Comparison of ENCODE assay signal across 9 cellular contexts in the genomic region with DNA sequence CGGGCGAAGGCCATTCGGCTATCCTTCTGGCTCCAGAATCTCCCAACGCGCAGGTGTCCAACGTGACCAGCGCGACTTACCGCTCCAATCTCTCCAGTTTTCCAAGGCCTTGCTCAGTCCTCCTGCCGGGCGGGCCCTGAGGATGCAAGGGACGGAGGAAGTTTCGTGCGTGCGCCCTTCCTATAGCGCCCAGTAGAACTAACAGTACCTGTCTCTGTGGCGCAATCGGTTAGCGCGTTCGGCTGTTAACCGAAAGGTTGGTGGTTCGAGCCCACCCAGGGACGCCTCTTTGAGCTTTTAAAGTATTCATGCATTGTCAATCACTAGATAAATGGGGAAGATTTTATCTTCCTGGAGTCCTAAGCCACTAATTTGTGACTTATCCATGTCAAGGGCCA. TPM values are rescaled to one million over a fixed set of nuclear protein-coding genes. Genes with fewer than 3 reads are reported as not detected.
DNase-seq lines count a peak whose midpoint lies in the region; ATAC-seq lines count a peak whose summit lies in the region.
"Not testable (repeated sequence)": the region's sequence is repeated elsewhere in the genome, so short reads cannot be mapped to it uniquely, and the experiment has no call there.
"Had no signal": no experiment of that assay in that cellular context is flagged by ENCODE, and none has a peak within 500 bp of the region (broad histone marks: within the 10 kb centered on the region; RNA-seq: fewer than 3 reads in every experiment).

No MANE protein-coding gene starts in this region.

- H3K4me3 ChIP-seq in CD4-positive, alpha-beta memory T cell (ENCODE audit: low read length in 2 of 2) = peak overlapping the region in 1 of 2 donors; percentile 45
- H3K4me3 ChIP-seq in HUES64 (ENCODE audit: low read length) = peak overlapping the region; percentile 61

- H3K27ac ChIP-seq in CD4-positive, alpha-beta memory T cell (ENCODE audit: low read depth, low read length) = peak overlapping the region; percentile 35
- H3K27ac ChIP-seq in HUES64 (ENCODE audit: low read depth, low read length) = not testable (repeated sequence)

- not testable (repeated sequence) for H3K4me1 ChIP-seq in CD4-positive, alpha-beta memory T cell (ENCODE audit: insufficient read depth, low read length); HUES64 (ENCODE audit: insufficient read depth, low read length)

- not testable (repeated sequence) for H3K36me3 ChIP-seq in CD4-positive, alpha-beta memory T cell (ENCODE audit: insufficient read depth, low read length); HUES64 (ENCODE audit: insufficient read depth, low read length)

- peaks cover 2 to 12% (median 8%) of the 10 kb centered on the region in 4 donors for H3K4me1 Mint-ChIP-seq in CD4-positive, alpha-beta memory T cell
- not testable (repeated sequence) for H3K4me1 Mint-ChIP-seq in T-helper 1 cell treated with Interleukin-12 subunit alpha and Interleukin-12 subunit beta and Interleukin-4 antibody, amounts not matched to agents 30 μg/mL and 1 μg/mL, for 36 hours (ENCODE audit: low read depth); effector memory CD8-positive, alpha-beta T cell (ENCODE audit: low read depth in 2 of 2)

- not testable (repeated sequence) for ATAC-seq in effector memory CD8-positive, alpha-beta T cell (replicated peaks)

- POLR2A ChIA-PET in CD4-positive, alpha-beta memory T cell (lab: Charles Lee; ENCODE audit: partially characterized antibody) = not testable (repeated sequence)

- WGBS in HUES64 = 2% methylated on average over 21 of the region's 24 CpGs

- H3K4me3 Mint-ChIP-seq in CD4-positive, alpha-beta memory T cell = peak overlapping the region; percentile 87 to 96 (median 90)
- peak overlapping the region; percentile 84 for H3K4me3 Mint-ChIP-seq in T-helper 1 cell treated with Interleukin-12 subunit alpha and Interleukin-12 subunit beta and Interleukin-4 antibody, amounts not matched to agents 30 μg/mL and 1 μg/mL, for 36 hours
- peak overlapping the region; percentile 82 to 84 for H3K4me3 Mint-ChIP-seq in effector memory CD8-positive, alpha-beta T cell

- H3K27me3 ChIP-seq in CD4-positive, alpha-beta memory T cell (ENCODE audit: insufficient read depth, low read length); HUES64 (ENCODE audit: insufficient read depth, low read length): not testable (repeated sequence)

- H3K27ac Mint-ChIP-seq in CD4-positive, alpha-beta memory T cell = peak overlapping the region; percentile 88 to 96 (median 95)
- H3K27ac Mint-ChIP-seq in T-helper 1 cell treated with Interleukin-12 subunit alpha and Interleukin-12 subunit beta and Interleukin-4 antibody, amounts not matched to agents 30 μg/mL and 1 μg/mL, for 36 hours = peak overlapping the region; percentile 79
- peak overlapping the region; percentile 92 to 96 for H3K27ac Mint-ChIP-seq in effector memory CD8-positive, alpha-beta T cell

- not testable (repeated sequence) for H3K36me3 Mint-ChIP-seq in CD4-positive, alpha-beta memory T cell; T-helper 1 cell treated with Interleukin-12 subunit alpha and Interleukin-12 subunit beta and Interleukin-4 antibody, amounts not matched to agents 30 μg/mL and 1 μg/mL, for 36 hours (ENCODE audit: low read depth)
- H3K36me3 Mint-ChIP-seq in effector memory CD8-positive, alpha-beta T cell (ENCODE audit: insufficient read depth) = peaks cover 13% of the 10 kb centered on the region

- not testable (repeated sequence) for H3K9me3 Mint-ChIP-seq in CD4-positive, alpha-beta memory T cell; T-helper 1 cell treated with Interleukin-12 subunit alpha and Interleukin-12 subunit beta and Interleukin-4 antibody, amounts not matched to agents 30 μg/mL and 1 μg/mL, for 36 hours; effector memory CD8-positive, alpha-beta T cell

- not testable (repeated sequence) for H3K9me3 ChIP-seq in CD4-positive, alpha-beta memory T cell (ENCODE audit: control insufficient read depth in 1 of 2, low read length in 2 of 2); HUES64 (ENCODE audit: insufficient read depth, low read depth, low read length)

- H3K27me3 Mint-ChIP-seq in CD4-positive, alpha-beta memory T cell; T-helper 1 cell treated with Interleukin-12 subunit alpha and Interleukin-12 subunit beta and Interleukin-4 antibody, amounts not matched to agents 30 μg/mL and 1 μg/mL, for 36 hours (ENCODE audit: low read depth); effector memory CD8-positive, alpha-beta T cell: not testable (repeated sequence)

- peak; percentile 67 to 76 (median 74) for DNase-seq in CD4-positive, alpha-beta memory T cell
- peak; percentile 90 for DNase-seq in activated effector memory CD4-positive, alpha-beta T cell treated with anti-CD3 and anti-CD28 coated beads, Interleukin-2, amount 50 U/mL, for 16 hours
- peak; percentile 54 to 62 (median 61) for DNase-seq in effector memory CD8-positive, alpha-beta T cell
- peak; percentile 89 for DNase-seq in islet precursor cell
- peak; percentile 3 for DNase-seq in pons (ENCODE audit: low spot score)
- peak; percentile 57 to 59 for DNase-seq in stimulated activated CD8-positive, alpha-beta memory T cell treated with anti-CD3 and anti-CD28 coated beads, Interleukin-7, amount 100 ng/mL, for 48 hours (ENCODE audit: extremely low read depth in 1 of 2, low read depth in 1 of 2)

- intact Hi-C loops in CD4-positive, alpha-beta memory T cell (cut with micrococcal nuclease) = not testable (repeated sequence)

- CTCF ChIA-PET in CD4-positive, alpha-beta memory T cell (lab: Charles Lee; ENCODE audit: partially characterized antibody) = not testable (repeated sequence)

- H3K9ac ChIP-seq in HUES64 (ENCODE audit: low read depth, low read length) = not testable (repeated sequence)

RNA-seq across cellular contexts. Expression of gene PPIAL4D, which starts 45.6 kb away (rescaled TPM):
- total RNA-seq in CD4-positive, alpha-beta memory T cell = not detected
- under 1 TPM in 1 of 2 donors, not detected in 1; 0.65 TPM for polyA plus RNA-seq in CD4-positive, alpha-beta memory T cell
- polyA plus RNA-seq in HUES64 (2013, experiment 1 of 2) = not detected
- not detected for polyA plus RNA-seq in HUES64 (2013, experiment 2 of 2)
- total RNA-seq: pulmonary artery endothelial cell had no signal

Comparison
In these comparisons a context has a peak if more than half of its experiments do, and no peak if none do; other contexts are left out.
1. DNase-seq: peak in every context shown above with its lines; median percentile 90 in activated effector memory CD4-positive, alpha-beta T cell treated with anti-CD3 and anti-CD28 coated beads, Interleukin-2, amount 50 U/mL, for 16 hours; 89 in islet precursor cell; 74 in CD4-positive, alpha-beta memory T cell; 61 in effector memory CD8-positive, alpha-beta T cell; 58 in stimulated activated CD8-positive, alpha-beta memory T cell treated with anti-CD3 and anti-CD28 coated beads, Interleukin-7, amount 100 ng/mL, for 48 hours; 3 in pons.